ENCODE assay signal across 13 cellular contexts in the genomic region with DNA sequence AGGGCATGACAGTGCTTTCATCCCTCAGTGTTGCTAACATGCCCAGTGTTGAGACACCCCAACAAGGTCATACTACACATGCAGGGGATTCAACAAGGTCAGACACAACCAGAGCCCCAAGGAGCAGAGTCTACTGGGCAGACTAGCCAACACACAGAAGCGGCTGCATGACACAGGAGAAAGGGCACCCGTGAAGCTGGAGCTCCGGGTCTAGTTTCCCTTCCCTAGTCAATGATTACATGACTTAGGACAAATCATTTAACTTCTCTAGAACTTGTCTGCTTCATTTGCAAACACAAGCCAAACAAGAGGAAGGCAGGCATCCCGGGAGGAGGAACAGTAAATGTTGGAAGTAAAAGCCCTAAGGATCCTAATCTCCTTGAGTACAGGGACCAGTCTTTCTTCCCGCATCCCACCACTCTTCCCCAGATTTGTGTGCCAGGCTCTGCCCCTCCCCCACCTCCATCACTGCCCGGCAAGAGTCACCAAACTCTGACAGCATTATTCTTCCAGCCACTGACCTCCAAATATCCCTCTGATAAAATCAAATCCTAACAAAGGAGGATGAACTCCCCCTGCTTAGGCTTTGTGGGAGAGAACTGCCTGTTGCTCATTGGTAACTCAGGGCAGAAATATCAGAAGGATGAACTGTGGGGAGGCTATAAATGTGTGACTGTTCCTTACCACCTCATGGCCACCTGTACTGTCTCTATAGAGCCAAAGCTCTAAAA.
A peak's percentile ranks its signal among the peaks of the same experiment; 100 is the strongest.
DNase-seq lines count a peak whose midpoint lies in the region; ATAC-seq and TF ChIP-seq lines count a peak whose summit lies in the region.
"Had no signal": no experiment of that assay in that cellular context is flagged by ENCODE, and none has a peak within 500 bp of the region (broad histone marks: within the 10 kb centered on the region; RNA-seq: fewer than 3 reads in every experiment).

No MANE protein-coding gene starts in this region.

- no peak for TF ChIP-seq EP300 in transverse colon (IDR thresholded peaks at IDR 0.05; ENCODE audit: low read depth)

- H3K27ac ChIP-seq in transverse colon (peak overlapping the region; percentile 15 to 70 (median 26)), foreskin keratinocyte (no peak overlapping the region)
- H3K27ac ChIP-seq: testis had no signal

- H3K4me3 ChIP-seq in transverse colon: no peak overlapping the region
- H3K4me3 ChIP-seq: K562, testis had no signal

- intact Hi-C loops in transverse colon (cut with DNase I; ENCODE audit: low total_unique reads): no loop called here

- no peak for TF ChIP-seq POLR2A in transverse colon (IDR thresholded peaks at IDR 0.05)

- no peaks in the 10 kb centered on the region for H3K9me3 ChIP-seq in transverse colon
- H3K9me3 ChIP-seq: testis had no signal

- no peaks in the 10 kb centered on the region for H3K36me3 ChIP-seq in transverse colon

- in situ Hi-C loops in transverse colon (cut with MboI; ENCODE audit: low pct_ligation_motif_present in 1 of 4, low pct_unique_long_range_greater_than_20kb in 1 of 4, low sequenced_read_pairs in 3 of 4): no loop called here

- TF ChIP-seq CTCF in chondrocyte (IDR thresholded peaks at IDR 0.05) (no peak), mesothelial cell of epicardium (IDR thresholded peaks at IDR 0.05; ENCODE audit: unreplicated experiment) (no peak), transverse colon (IDR thresholded peaks at IDR 0.05) (no peak), foreskin keratinocyte (conservative IDR thresholded peaks at IDR 0.05) (no peak)

- H3K27me3 ChIP-seq in transverse colon (no peaks in the 10 kb centered on the region), foreskin keratinocyte (no peaks in the 10 kb centered on the region)
- H3K27me3 ChIP-seq: testis had no signal

- peak overlapping the region; percentile 100 for H3K27ac Mint-ChIP-seq in chondrocyte (ENCODE audit: unreplicated experiment)
- H3K27ac Mint-ChIP-seq in mesothelial cell of epicardium: peak overlapping the region; percentile 84
- H3K27ac Mint-ChIP-seq: CD4-positive, alpha-beta T cell; progenitor cell of endocrine pancreas had no signal

- DNase-seq in M059J (ENCODE audit: low read depth): peak; percentile 66
- DNase-seq in chondrocyte (ENCODE audit: low spot score): no peak
- no peak for DNase-seq in mesothelial cell of epicardium (ENCODE audit: low spot score in 2 of 2, unreplicated experiment in 2 of 2)
- no peak for DNase-seq in transverse colon
- no peak for DNase-seq in globus pallidus (ENCODE audit: low spot score)
- DNase-seq in foreskin keratinocyte: no peak
- DNase-seq: activated CD8-positive, alpha-beta memory T cell treated with anti-CD3 and anti-CD28 coated beads for 24 hours; activated gamma-delta T cell treated with Interleukin-2 at 50 U/mL for 16 hours; CD4-positive, alpha-beta T cell; testis had no signal

- peaks cover 6 to 40% (median 24%) of the 10 kb centered on the region in 4 donors for H3K4me1 ChIP-seq in transverse colon
- peaks cover 16% of the 10 kb centered on the region for H3K4me1 ChIP-seq in foreskin keratinocyte
- H3K4me1 ChIP-seq: testis had no signal

- peaks cover 71% of the 10 kb centered on the region for H3K4me1 Mint-ChIP-seq in chondrocyte (ENCODE audit: low read depth)
- peaks cover 48% of the 10 kb centered on the region for H3K4me1 Mint-ChIP-seq in mesothelial cell of epicardium

- no peaks in the 10 kb centered on the region for H3K27me3 Mint-ChIP-seq in chondrocyte (ENCODE audit: low read depth)
- H3K27me3 Mint-ChIP-seq in mesothelial cell of epicardium (ENCODE audit: low read depth): no peaks in the 10 kb centered on the region

- H3K36me3 Mint-ChIP-seq in chondrocyte (ENCODE audit: low read depth) (peaks cover 3% of the 10 kb centered on the region), mesothelial cell of epicardium (no peaks in the 10 kb centered on the region)

- ATAC-seq in HG03571 (IDR thresholded peaks at IDR 0.05; ENCODE audit: unreplicated experiment) (no peak), foreskin keratinocyte (no peak)
- ATAC-seq: K562 had no signal

- WGBS in transverse colon (ENCODE audit: low coverage in 1 of 2), 2 donors: 37 to 70% methylated on average over 2 to 6 of the region's 6 CpGs

- H3K9me3 Mint-ChIP-seq in chondrocyte (ENCODE audit: low read depth): peaks cover 5% of the 10 kb centered on the region
- H3K9me3 Mint-ChIP-seq in mesothelial cell of epicardium: peaks cover 5% of the 10 kb centered on the region
- H3K9me3 Mint-ChIP-seq: CD4-positive, alpha-beta T cell had no signal

- H3K4me3 Mint-ChIP-seq in chondrocyte (ENCODE audit: unreplicated experiment) (peak overlapping the region; percentile 7), mesothelial cell of epicardium (no peak overlapping the region)
- H3K4me3 Mint-ChIP-seq: CD4-positive, alpha-beta T cell had no signal
